Comparison of ENCODE assay signal across 9 cellular contexts in genomic region chr9:35750256-35750531, GRCh38. TPM values are rescaled to one million over a fixed set of nuclear protein-coding genes. Genes with fewer than 3 reads are reported as not detected.
DNase-seq lines count a peak whose midpoint lies in the region; ATAC-seq and TF ChIP-seq lines count a peak whose summit lies in the region.
"Had no signal": no experiment of that assay in that cellular context is flagged by ENCODE, and none has a peak within 500 bp of the region (broad histone marks: within the 10 kb centered on the region; RNA-seq: fewer than 3 reads in every experiment).

No MANE protein-coding gene starts in this region.

- H3K36me3 ChIP-seq in BLaER1, result peaks cover 42% of the 10 kb centered on the region
- peaks cover 75% of the 10 kb centered on the region for H3K36me3 ChIP-seq in NT2/D1 (ENCODE audit: insufficient read depth, insufficient read length, low read length)
- peaks cover 9% of the 10 kb centered on the region for H3K36me3 ChIP-seq in ectodermal cell (ENCODE audit: control insufficient read depth, insufficient read depth, low read length)
- H3K36me3 ChIP-seq in neural cell (ENCODE audit: insufficient read depth, low read length), result peaks cover 6% of the 10 kb centered on the region

- DNase-seq in NT2/D1 (ENCODE audit: low read depth, low spot score), result no peak
- no peak for DNase-seq in GM13977 (ENCODE audit: low spot score)
- DNase-seq in A172 (ENCODE audit: low spot score), result no peak
- no peak for DNase-seq in GDM1 (lab: John Stamatoyannopoulos, UW)

- no peak for ATAC-seq in HG03095 (IDR thresholded peaks at IDR 0.05; ENCODE audit: unreplicated experiment)

- H3K27ac ChIP-seq in BLaER1, result no peak overlapping the region
- no peak overlapping the region for H3K27ac ChIP-seq in ectodermal cell (ENCODE audit: insufficient read depth, low read depth, low read length, poor library complexity, severe bottlenecking)
- peak overlapping the region; percentile 89 for H3K27ac ChIP-seq in neural cell (ENCODE audit: low read length)

- TF ChIP-seq CTCF in neural cell (IDR thresholded peaks at IDR 0.05; ENCODE audit: poor library complexity, severe bottlenecking) (no peak), GM13977 (IDR thresholded peaks at IDR 0.05; ENCODE audit: extremely low read depth, insufficient read depth, missing control alignments) (no peak)

- H4K20me1 ChIP-seq in BLaER1 (no peaks in the 10 kb centered on the region; the same call in 1 of the 2 replicates), neural cell (ENCODE audit: insufficient read depth) (no peaks in the 10 kb centered on the region)

- H3K79me2 ChIP-seq in neural cell (replicated peaks; ENCODE audit: insufficient read depth, low read length), result peaks cover 38% of the 10 kb centered on the region

- TF ChIP-seq EP300 in neural cell (conservative IDR thresholded peaks at IDR 0.05; ENCODE audit: poor library complexity, severe bottlenecking), result peak; percentile 0

- H2AFZ ChIP-seq in neural cell (ENCODE audit: low read depth, low read length), result peak overlapping the region; percentile 75

- TF ChIP-seq RAD21 in neural cell (conservative IDR thresholded peaks at IDR 0.05), result no peak

- H3K4me3 ChIP-seq in BLaER1 (peak overlapping the region; percentile 91; the same call in 1 of the 2 replicates), NT2/D1 (ENCODE audit: insufficient read length, low read depth) (peak overlapping the region; percentile 92), ectodermal cell (ENCODE audit: insufficient read depth, low read depth, low read length) (peak overlapping the region; percentile 86), neural cell (ENCODE audit: low read length) (peak overlapping the region; percentile 93)

- no peaks in the 10 kb centered on the region for H3F3A ChIP-seq in neural cell (ENCODE audit: insufficient read depth, low read length, poor library complexity, severe bottlenecking)

- 89 to 93% methylated on average over 4 of the region's 4 CpGs for WGBS in ectodermal cell, 2 experiments

- no peaks in the 10 kb centered on the region for H3K27me3 ChIP-seq in BLaER1
- no peaks in the 10 kb centered on the region for H3K27me3 ChIP-seq in NT2/D1 (ENCODE audit: insufficient read depth, insufficient read length)
- no peaks in the 10 kb centered on the region for H3K27me3 ChIP-seq in ectodermal cell (ENCODE audit: control insufficient read depth, insufficient read depth, low read length, poor library complexity, severe bottlenecking)
- no peaks in the 10 kb centered on the region for H3K27me3 ChIP-seq in neural cell (ENCODE audit: insufficient read depth, low read depth, low read length)

- H3K9me2 ChIP-seq in neural cell (ENCODE audit: insufficient read depth, low read length), result no peaks in the 10 kb centered on the region

- in situ Hi-C loops in GM13977 (cut with MboI; ENCODE audit: low pct_unique_long_range_greater_than_20kb, low sequenced_read_pairs, unreplicated experiment), result no loop called here

- H3K9ac ChIP-seq in BLaER1 (no peak overlapping the region), NT2/D1 (ENCODE audit: insufficient read length, low read depth) (peak overlapping the region; percentile 97), neural cell (ENCODE audit: low read length) (peak overlapping the region; percentile 88)

- H3K4me1 ChIP-seq in BLaER1, result peaks cover 47% of the 10 kb centered on the region
- H3K4me1 ChIP-seq in NT2/D1 (ENCODE audit: insufficient read depth, insufficient read length), result peaks cover 12% of the 10 kb centered on the region
- peaks cover 21% of the 10 kb centered on the region for H3K4me1 ChIP-seq in ectodermal cell (ENCODE audit: control insufficient read depth, insufficient read depth, low read length)

- H3K9me3 ChIP-seq in BLaER1, result no peaks in the 10 kb centered on the region
- no peaks in the 10 kb centered on the region for H3K9me3 ChIP-seq in NT2/D1 (ENCODE audit: insufficient read depth, low read length)
- H3K9me3 ChIP-seq in ectodermal cell (ENCODE audit: control insufficient read depth, low read length), result no peaks in the 10 kb centered on the region
- H3K9me3 ChIP-seq in neural cell (ENCODE audit: low read length), result no peaks in the 10 kb centered on the region

- H3K4me2 ChIP-seq in BLaER1 (peak overlapping the region; percentile 84), neural cell (ENCODE audit: low read length) (peak overlapping the region; percentile 90)

TF ChIP-seq in neural cell, 6 proteins besides CTCF, POLR2A, EP300 and RAD21:
- TF ChIP-seq EZH2 (IDR thresholded peaks at IDR 0.05; ENCODE audit: borderline replicate concordance, insufficient read depth, low read length, poor library complexity, severe bottlenecking), result no peak
- no peak for TF ChIP-seq POLR2AphosphoS5 (IDR thresholded peaks at IDR 0.05)
- TF ChIP-seq MXI1 (conservative IDR thresholded peaks at IDR 0.05; ENCODE audit: poor library complexity, severe bottlenecking), result no peak
TF ChIP-seq in neural cell: peak in this region for 0.

RNA-seq across cellular contexts. Expression of gene RGP1, which starts 1.1 kb away (rescaled TPM):
- polyA plus RNA-seq in ectodermal cell (2013, experiment 1 of 4), result 23.1 TPM
- 23.4 TPM for polyA plus RNA-seq in ectodermal cell (2013, experiment 2 of 4)
- polyA plus RNA-seq in ectodermal cell (2013, experiment 3 of 4), result 17.3 TPM
- polyA plus RNA-seq in ectodermal cell (2013, experiment 4 of 4), result 21.3 TPM
- 8.1 and 9.9 TPM in 2 replicates for polyA plus RNA-seq in neural cell
- 20.2 and 24.9 TPM in 2 replicates for polyA minus RNA-seq in neural cell
- total RNA-seq in A172 (2014; rRNA removed; shearing (Covaris generic)), result 10.4 and 16.1 TPM in 2 replicates

RNA-seq across cellular contexts. Expression of gene GBA2, which starts 1.2 kb away (rescaled TPM):
- polyA plus RNA-seq in ectodermal cell (2013, experiment 1 of 4), result 112 TPM
- 119 TPM for polyA plus RNA-seq in ectodermal cell (2013, experiment 2 of 4)
- polyA plus RNA-seq in ectodermal cell (2013, experiment 3 of 4), result 72.1 TPM
- polyA plus RNA-seq in ectodermal cell (2013, experiment 4 of 4), result 87.4 TPM
- polyA plus RNA-seq in neural cell, result 102 and 113 TPM in 2 replicates
- polyA minus RNA-seq in neural cell, result 66.0 and 79.1 TPM in 2 replicates
- total RNA-seq in A172 (2014; rRNA removed; shearing (Covaris generic)), result 12.2 and 15.0 TPM in 2 replicates

RNA-seq across cellular contexts. Expression of gene MSMP, which starts 3.9 kb away (rescaled TPM):
- polyA plus RNA-seq in ectodermal cell (2013, experiment 1 of 4), result 1.3 TPM
- not detected for polyA plus RNA-seq in ectodermal cell (2013, experiment 2 of 4)
- not detected for polyA plus RNA-seq in ectodermal cell (2013, experiment 3 of 4)
- not detected for polyA plus RNA-seq in ectodermal cell (2013, experiment 4 of 4)
- not detected in 2 replicates for polyA plus RNA-seq in neural cell
- not detected in 2 replicates for polyA minus RNA-seq in neural cell
- total RNA-seq in A172 (2014; rRNA removed; shearing (Covaris generic)), result not detected in 2 replicates
- total RNA-seq: renal cortical epithelial cell had no signal

RNA-seq across cellular contexts. Expression of gene CREB3, which starts 17.7 kb away (rescaled TPM):
- polyA plus RNA-seq in ectodermal cell (2013, experiment 1 of 4), result 35.8 TPM
- 38.9 TPM for polyA plus RNA-seq in ectodermal cell (2013, experiment 2 of 4)
- 28.5 TPM for polyA plus RNA-seq in ectodermal cell (2013, experiment 3 of 4)
- 34.9 TPM for polyA plus RNA-seq in ectodermal cell (2013, experiment 4 of 4)
- 88.4 and 92.9 TPM in 2 replicates for polyA plus RNA-seq in neural cell
- 49.9 and 50.9 TPM in 2 replicates for polyA minus RNA-seq in neural cell
- total RNA-seq in A172 (2014; rRNA removed; shearing (Covaris generic)), result 76.5 and 103 TPM in 2 replicates

RNA-seq across cellular contexts. Expression of gene TLN1, which starts 18.2 kb away (rescaled TPM):
- polyA plus RNA-seq in ectodermal cell (2013, experiment 1 of 4), result 60.0 TPM
- polyA plus RNA-seq in ectodermal cell (2013, experiment 2 of 4), result 70.5 TPM
- polyA plus RNA-seq in ectodermal cell (2013, experiment 3 of 4), result 52.5 TPM
- polyA plus RNA-seq in ectodermal cell (2013, experiment 4 of 4), result 62.7 TPM
- 7.1 and 9.0 TPM in 2 replicates for polyA plus RNA-seq in neural cell
- polyA minus RNA-seq in neural cell, result 11.9 and 13.7 TPM in 2 replicates
- 139 and 155 TPM in 2 replicates for total RNA-seq in A172 (2014; rRNA removed; shearing (Covaris generic))
